Comparison of ENCODE assay signal across 11 cellular contexts in genomic region chrX:85379174-85379907, GRCh38.
DNase-seq lines count a peak whose midpoint lies in the region; ATAC-seq lines count a peak whose summit lies in the region.
"Had no signal": no experiment of that assay in that cellular context is flagged by ENCODE, and none has a peak within 500 bp of the region (broad histone marks: within the 10 kb centered on the region; RNA-seq: fewer than 3 reads in every experiment).

A gene with protein sequence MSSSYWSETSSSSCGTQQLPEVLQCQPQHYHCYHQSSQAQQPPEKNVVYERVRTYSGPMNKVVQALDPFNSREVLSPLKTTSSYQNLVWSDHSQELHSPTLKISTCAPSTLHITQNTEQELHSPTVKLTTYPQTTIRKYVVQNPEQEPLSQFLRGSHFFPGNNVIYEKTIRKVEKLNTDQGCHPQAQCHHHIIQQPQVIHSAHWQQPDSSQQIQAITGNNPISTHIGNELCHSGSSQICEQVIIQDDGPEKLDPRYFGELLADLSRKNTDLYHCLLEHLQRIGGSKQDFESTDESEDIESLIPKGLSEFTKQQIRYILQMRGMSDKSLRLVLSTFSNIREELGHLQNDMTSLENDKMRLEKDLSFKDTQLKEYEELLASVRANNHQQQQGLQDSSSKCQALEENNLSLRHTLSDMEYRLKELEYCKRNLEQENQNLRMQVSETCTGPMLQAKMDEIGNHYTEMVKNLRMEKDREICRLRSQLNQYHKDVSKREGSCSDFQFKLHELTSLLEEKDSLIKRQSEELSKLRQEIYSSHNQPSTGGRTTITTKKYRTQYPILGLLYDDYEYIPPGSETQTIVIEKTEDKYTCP (minus strand): TSS chrX:85379665. CDS start chrX:85379454, 211 bp downstream.

- peak within 1 kb of the TSS; percentile 62 for H3K4me3 Mint-ChIP-seq in stimulated activated memory B cell treated with anti-CD40 and anti-IgM and Interleukin-4, amounts not matched to agents 10 μg/mL and 1 μg/mL and 100 μg/mL, for 72 hours

- DNase-seq in NCI-H510A (lab: John Stamatoyannopoulos, UW) (peak; percentile 0), NCI-H510A treated with DMSO at 0.1 percent for 48 hours (lab: John Stamatoyannopoulos, UW) (no peak), NCI-H2029 (lab: John Stamatoyannopoulos, UW) (peak; percentile 76), NOMO-1 (lab: John Stamatoyannopoulos, UW; ENCODE audit: unreplicated experiment in 2 of 2) (no peak)
- peak; percentile 3 for DNase-seq in central memory CD4-positive, alpha-beta T cell
- no peak for DNase-seq in effector CD8-positive, alpha-beta T cell (lab: John Stamatoyannopoulos, UW)
- DNase-seq: activated T-cell treated with anti-CD3 and anti-CD28 coated beads for 4 hours, occipital lobe, SK-N-SH had no signal

- no peak for ATAC-seq in stimulated activated memory B cell treated with anti-CD40 and anti-IgM and Interleukin-4, amounts not matched to agents 10 μg/mL and 1 μg/mL and 100 μg/mL, for 72 hours
- no peak for ATAC-seq in HG02610 (IDR thresholded peaks at IDR 0.05; ENCODE audit: unreplicated experiment)

- H3K27me3 Mint-ChIP-seq in stimulated activated memory B cell treated with anti-CD40 and anti-IgM and Interleukin-4, amounts not matched to agents 10 μg/mL and 1 μg/mL and 100 μg/mL, for 72 hours: no peaks in the 10 kb centered on the region

- H3K4me1 Mint-ChIP-seq in stimulated activated memory B cell treated with anti-CD40 and anti-IgM and Interleukin-4, amounts not matched to agents 10 μg/mL and 1 μg/mL and 100 μg/mL, for 72 hours: peaks cover 5% of the 10 kb centered on the region

- no peaks in the 10 kb centered on the region for H3K9me3 Mint-ChIP-seq in stimulated activated memory B cell treated with anti-CD40 and anti-IgM and Interleukin-4, amounts not matched to agents 10 μg/mL and 1 μg/mL and 100 μg/mL, for 72 hours

- H3K36me3 Mint-ChIP-seq in stimulated activated memory B cell treated with anti-CD40 and anti-IgM and Interleukin-4, amounts not matched to agents 10 μg/mL and 1 μg/mL and 100 μg/mL, for 72 hours: no peaks in the 10 kb centered on the region

- peak within 1 kb of the TSS; percentile 42 for H3K27ac Mint-ChIP-seq in stimulated activated memory B cell treated with anti-CD40 and anti-IgM and Interleukin-4, amounts not matched to agents 10 μg/mL and 1 μg/mL and 100 μg/mL, for 72 hours

Comparison
In these comparisons a context has a peak if more than half of its experiments do, and no peak if none do; other contexts are left out.
1. DNase-seq: peak in NCI-H510A (single experiment), NCI-H2029 (single experiment) and central memory CD4-positive, alpha-beta T cell (single experiment); none in NCI-H510A treated with DMSO at 0.1 percent for 48 hours (single experiment), NOMO-1 (0 of 2) and effector CD8-positive, alpha-beta T cell (single experiment).